Comparison of ENCODE assay signal across 10 cellular contexts in the genomic region with DNA sequence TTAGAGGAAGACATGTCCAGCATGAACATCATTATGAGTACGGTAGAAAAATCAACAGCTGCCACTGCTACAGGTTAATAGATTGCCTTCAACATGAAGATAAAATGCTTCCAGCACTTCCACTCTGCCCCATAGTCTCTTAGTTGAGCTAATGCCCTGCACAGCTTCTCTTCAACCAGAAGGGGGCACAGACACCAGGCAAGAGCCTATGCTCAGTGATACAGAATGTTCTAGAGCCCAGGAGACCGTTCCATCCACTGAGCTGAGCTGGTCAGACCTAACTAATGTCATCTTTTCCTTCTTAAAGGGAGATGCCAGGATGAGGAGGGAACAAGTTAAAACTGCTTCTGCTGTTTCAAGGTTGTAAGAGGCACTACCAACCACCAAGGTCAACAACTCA. TPM values are rescaled to one million over a fixed set of nuclear protein-coding genes. Genes with fewer than 3 reads are reported as not detected.
A peak's percentile ranks its signal among the peaks of the same experiment; 100 is the strongest.
DNase-seq lines count a peak whose midpoint lies in the region; ATAC-seq and TF ChIP-seq lines count a peak whose summit lies in the region.
"Had no signal": no experiment of that assay in that cellular context is flagged by ENCODE, and none has a peak within 500 bp of the region (broad histone marks: within the 10 kb centered on the region; RNA-seq: fewer than 3 reads in every experiment).

No MANE protein-coding gene starts in this region.

- H3K4me3 ChIP-seq in AG04450 (ENCODE audit: low read depth, low read length): no peak overlapping the region
- H3K4me3 ChIP-seq in epithelial cell of proximal tubule (ENCODE audit: low read depth, low read length): no peak overlapping the region
- H3K4me3 ChIP-seq in dorsolateral prefrontal cortex: no peak overlapping the region

- POLR2A ChIA-PET in AG04450 (lab: Yijun Ruan, JAX): no interaction called here

- no peaks in the 10 kb centered on the region for H3K27me3 ChIP-seq in AG04450 (ENCODE audit: control insufficient read depth, insufficient read depth, low read length)
- peaks cover 0 to 73% (median 17%) of the 10 kb centered on the region in 45 donors for H3K27me3 ChIP-seq in dorsolateral prefrontal cortex

- no peak for ATAC-seq in GM18868 (IDR thresholded peaks at IDR 0.05; ENCODE audit: unreplicated experiment)

- CTCF ChIA-PET in AG04450 (lab: Charles Lee): interaction anchor here (0.6 kb wide), 1 partner anchor 24 kb away, joined by 3 read pairs; no protein-coding TSS in a partner anchor

- DNase-seq in AG04450 (ENCODE audit: low read depth, low spot score) (no peak), NCI-H460 (ENCODE audit: extremely low read depth, low read depth) (peak; percentile 7), epithelial cell of proximal tubule (ENCODE audit: low read depth) (no peak), HuH-7 (ENCODE audit: low spot score) (no peak), DMS79 treated with DMSO at 0.1 percent for 48 hours (lab: John Stamatoyannopoulos, UW) (no peak), dorsolateral prefrontal cortex (no peak)
- DNase-seq: hippocampal formation, NCI-H1436 had no signal

- intact Hi-C loops in dorsolateral prefrontal cortex (cut with DNase I): no loop called here

- no peak overlapping the region for H3K27ac ChIP-seq in AG04450 (ENCODE audit: low read depth, low read length)
- no peak overlapping the region for H3K27ac ChIP-seq in dorsolateral prefrontal cortex

- no peaks in the 10 kb centered on the region for H3K9me3 ChIP-seq in AG04450 (ENCODE audit: control insufficient read depth, insufficient read depth, low read length)

- TF ChIP-seq CTCF in AG04450 (IDR thresholded peaks at IDR 0.05; ENCODE audit: low read depth, low read length) (peak; percentile 47), GM12874 (IDR thresholded peaks at IDR 0.05; ENCODE audit: insufficient read depth, low read depth, low read length) (peak; percentile 21; the same call in 1 of the 2 replicates), epithelial cell of proximal tubule (conservative IDR thresholded peaks at IDR 0.05; ENCODE audit: low read depth, low read length) (peak; percentile 31), dorsolateral prefrontal cortex (IDR thresholded peaks at IDR 0.05 in 54 of 56, conservative IDR thresholded peaks at IDR 0.05 in 2 of 56; ENCODE audit: low read depth in 1 of 56, partially characterized antibody in 56 of 56) (peak in 1 of 56 donors; percentile 9)

RNA-seq across cellular contexts. Expression of gene SMIM10L2A, which starts 42.2 kb away (rescaled TPM):
- 0.04 and 0.06 TPM in 2 replicates for polyA plus RNA-seq in AG04450 (2011; rRNA removed)
- polyA minus RNA-seq in AG04450 (2011; rRNA and poly(A)+ RNA removed): 0.09 TPM in 2 replicates
- total RNA-seq in NCI-H460 (2014; rRNA removed; shearing (Covaris generic)): 2.8 and 3.3 TPM in 2 replicates
- 11.4 and 12.3 TPM in 2 replicates for polyA plus RNA-seq in NCI-H460 (2014; cell fraction: nucleus; rRNA removed)
- 0.65 and 2.3 TPM in 2 replicates for total RNA-seq in epithelial cell of proximal tubule
- total RNA-seq in dorsolateral prefrontal cortex: 10 to 100 TPM; 11.8 to 49.0 (median 27.9) TPM

RNA-seq across cellular contexts. Expression of gene INTS6L, which starts 56.5 kb away (rescaled TPM):
- 6.9 and 10.4 TPM in 2 replicates for polyA plus RNA-seq in AG04450 (2011; rRNA removed)
- 4.0 and 5.3 TPM in 2 replicates for polyA minus RNA-seq in AG04450 (2011; rRNA and poly(A)+ RNA removed)
- total RNA-seq in NCI-H460 (2014; rRNA removed; shearing (Covaris generic)): 6.5 and 7.4 TPM in 2 replicates
- 19.2 and 30.7 TPM in 2 replicates for polyA plus RNA-seq in NCI-H460 (2014; cell fraction: nucleus; rRNA removed)
- total RNA-seq in epithelial cell of proximal tubule (2.0 and 3.4 TPM in 2 replicates), dorsolateral prefrontal cortex (10 to 100 TPM in 118 of 120 experiments, 1 to 10 TPM in 2; 9.2 to 20.0 (median 13.5) TPM)
